12 cellular contexts compared by ENCODE assay signal in the genomic region with DNA sequence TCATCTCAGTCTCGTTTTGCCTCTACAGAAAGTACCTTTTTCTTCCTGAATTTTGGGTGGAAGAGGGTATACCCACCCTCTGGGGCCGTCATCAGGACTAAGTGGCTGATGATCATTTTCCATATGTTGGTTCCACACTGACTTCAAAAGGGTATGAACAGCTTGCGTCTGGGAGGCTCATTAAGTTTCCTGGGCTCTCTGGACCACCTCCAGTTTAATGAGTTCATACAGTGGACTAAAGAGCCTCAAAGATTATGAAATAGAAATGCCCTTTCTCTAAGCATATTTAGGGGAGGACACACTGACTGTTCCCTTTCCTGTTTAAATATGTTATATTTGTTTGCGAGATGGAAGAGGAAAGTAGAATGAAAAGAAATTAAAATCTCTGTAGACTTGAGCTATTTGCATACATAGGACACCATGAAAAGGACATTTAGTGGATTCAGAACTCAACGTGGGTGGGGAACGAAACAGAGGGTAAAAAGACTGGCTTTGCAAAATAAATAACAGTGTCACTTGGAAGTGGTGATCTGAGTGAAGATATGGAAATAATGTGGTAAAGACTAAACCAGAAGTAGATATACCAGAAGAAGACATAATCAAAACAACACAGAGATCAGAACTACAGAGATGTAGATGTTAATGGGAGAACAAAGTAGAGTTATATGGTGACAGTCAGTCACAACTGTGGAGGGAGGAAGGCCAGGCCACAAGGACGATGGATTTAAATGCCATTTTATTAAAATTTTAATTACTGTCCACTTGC.
"Had no signal": no experiment of that assay in that cellular context is flagged by ENCODE, and none has a peak within 500 bp of the region (broad histone marks: within the 10 kb centered on the region; RNA-seq: fewer than 3 reads in every experiment).

No MANE protein-coding gene starts in this region.

- H3K4me3 ChIP-seq: dorsolateral prefrontal cortex, gastrocnemius medialis, ovary, testis had no signal

- H3K27me3 ChIP-seq: dorsolateral prefrontal cortex, gastrocnemius medialis, ovary, testis had no signal

- H3K36me3 ChIP-seq: gastrocnemius medialis, ovary had no signal

- H3K9me3 ChIP-seq: gastrocnemius medialis, ovary, testis had no signal

- ATAC-seq: activated CD8-positive, alpha-beta T cell treated with anti-CD3 and anti-CD28 coated beads for 36 hours; esophagus mucosa; gastrocnemius medialis had no signal

- DNase-seq: activated CD4-positive, alpha-beta T cell treated with anti-CD3 and anti-CD28 coated beads for 4 hours; activated CD8-positive, alpha-beta memory T cell treated with anti-CD3 and anti-CD28 coated beads, Interleukin-2, amount 50 U/mL, for 48 hours; activated CD8-positive, alpha-beta T cell treated with anti-CD3 and anti-CD28 coated beads for 36 hours; activated naive CD8-positive, alpha-beta T cell treated with anti-CD3 and anti-CD28 coated beads, Interleukin-2, amount 10 ng/mL, durations not matched to agents 7 days and 5 days; anterior cingulate cortex; dorsolateral prefrontal cortex; gastrocnemius medialis; ovary; stimulated activated CD4-positive, alpha-beta T cell treated with anti-CD3 and anti-CD28 coated beads, Interleukin-15, amount 100 ng/mL, for 24 hours; stimulated activated CD4-positive, alpha-beta T cell treated with anti-CD3 and anti-CD28 coated beads, Interleukin-4, amount 100 ng/mL, for 24 hours; testis had no signal

- H3K27ac ChIP-seq: dorsolateral prefrontal cortex, gastrocnemius medialis, ovary, testis had no signal
